Comparison of ENCODE assay signal across 10 cellular contexts in genomic region chr3:67635257-67635656, GRCh38. TPM values are rescaled to one million over a fixed set of nuclear protein-coding genes. Genes with fewer than 3 reads are reported as not detected.
A peak's percentile ranks its signal among the peaks of the same experiment; 100 is the strongest.
DNase-seq lines count a peak whose midpoint lies in the region; ATAC-seq and TF ChIP-seq lines count a peak whose summit lies in the region.
"Had no signal": no experiment of that assay in that cellular context is flagged by ENCODE, and none has a peak within 500 bp of the region (broad histone marks: within the 10 kb centered on the region; RNA-seq: fewer than 3 reads in every experiment).

No MANE protein-coding gene starts in this region.

- H3K36me3 ChIP-seq in BJ (ENCODE audit: control insufficient read depth, insufficient read depth, low read length) (no peaks in the 10 kb centered on the region), A673 (ENCODE audit: insufficient read depth, low read length, poor library complexity, severe bottlenecking) (no peaks in the 10 kb centered on the region)

- no peaks in the 10 kb centered on the region for H3K4me1 ChIP-seq in A673 (ENCODE audit: insufficient read depth, low read length, poor library complexity, severe bottlenecking)

- intact Hi-C loops in A673 (cut with micrococcal nuclease; ENCODE audit: unreplicated experiment): no loop called here

- POLR2A ChIA-PET in BJ (lab: Charles Lee): no interaction called here
- POLR2A ChIA-PET in A673 (lab: Charles Lee; ENCODE audit: low non-redundant PET): no interaction called here

- no peaks in the 10 kb centered on the region for H3K9me3 ChIP-seq in A673 (ENCODE audit: low read depth, low read length, poor library complexity, severe bottlenecking)

- no peak overlapping the region for H3K27ac ChIP-seq in A673 (ENCODE audit: low read depth, low read length, poor library complexity, severe bottlenecking)
- H3K27ac ChIP-seq: KMS-11 had no signal

- CTCF ChIA-PET in BJ (lab: Yijun Ruan, JAX): interaction anchor here (1.0 to 1.7 kb wide), 5 partner anchors 8 to 254 kb away, joined by 3 to 5 read pairs (median 3); no protein-coding TSS in a partner anchor
- CTCF ChIA-PET in A673 (lab: Charles Lee): no interaction called here

- no TSS peak for BruUV-seq in A673 (replicated peaks; lab: Mats Ljungman, UMichigan)

- TF ChIP-seq CTCF in BJ (IDR thresholded peaks at IDR 0.05; ENCODE audit: insufficient read depth, low read depth, low read length) (no peak), HFF-Myc (IDR thresholded peaks at IDR 0.05; ENCODE audit: low read depth, low read length, missing control alignments) (no peak), A673 (conservative IDR thresholded peaks at IDR 0.05; ENCODE audit: low read depth, low read length) (no peak)

- H3K4me3 ChIP-seq in BJ (ENCODE audit: low read depth, low read length) (no peak overlapping the region), HFF-Myc (replicated peaks; ENCODE audit: low read depth, low read length) (no peak overlapping the region), A673 (ENCODE audit: low read depth, low read length, poor library complexity, severe bottlenecking) (no peak overlapping the region)

- ATAC-seq in HG03159 (IDR thresholded peaks at IDR 0.05; ENCODE audit: unreplicated experiment) (no peak), HG02885 (IDR thresholded peaks at IDR 0.05; ENCODE audit: poor library complexity, unreplicated experiment) (no peak), HG02798 (IDR thresholded peaks at IDR 0.05; ENCODE audit: poor library complexity, unreplicated experiment) (no peak)

- DNase-seq in BJ (ENCODE audit: low read depth) (peak; percentile 45), HFF-Myc (ENCODE audit: extremely low read depth, low read depth) (peak; percentile 29), astrocyte of the hippocampus (ENCODE audit: low read depth, low spot score) (peak; percentile 59), kidney glomerular epithelial cell (lab: John Stamatoyannopoulos, UW) (peak; percentile 20), A673 (ENCODE audit: low spot score) (no peak)
- DNase-seq: activated naive CD4-positive, alpha-beta T cell had no signal

- no peaks in the 10 kb centered on the region for H3K27me3 ChIP-seq in BJ (ENCODE audit: control insufficient read depth, insufficient read depth, low read length)
- H3K27me3 ChIP-seq in A673 (replicated peaks; ENCODE audit: insufficient read depth, low read depth, low read length, poor library complexity): no peaks in the 10 kb centered on the region

RNA-seq across cellular contexts. Expression of gene SUCLG2, which starts 19.2 kb away (rescaled TPM):
- polyA plus RNA-seq in BJ (2011; rRNA removed): 21.3 and 29.9 TPM in 2 replicates
- polyA minus RNA-seq in BJ (2011; rRNA and poly(A)+ RNA removed): 8.6 and 11.1 TPM in 2 replicates
- 7.4 and 9.4 TPM in 2 replicates for total RNA-seq in A673 (2021)
